In the genomic region with DNA sequence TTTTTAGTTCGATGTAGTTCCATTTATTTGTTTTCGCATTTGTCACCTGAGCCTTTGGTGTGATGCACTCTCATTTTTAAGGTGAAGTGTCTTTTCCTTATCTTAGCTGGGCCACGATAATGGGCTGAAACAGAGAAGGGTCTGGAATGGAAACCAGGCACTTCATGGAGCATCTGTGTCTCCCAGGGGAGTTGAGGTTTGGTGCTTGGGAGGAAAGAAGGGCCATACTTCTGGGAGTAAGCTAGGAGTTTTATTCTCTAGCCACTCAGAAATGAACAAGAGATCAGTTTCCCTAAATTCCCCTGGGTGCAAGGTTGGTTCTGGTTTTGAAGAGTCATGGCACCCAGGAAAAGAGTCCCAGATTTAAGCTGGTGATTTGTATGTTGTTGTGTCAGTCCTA, we compare ENCODE assay signal across 24 cellular contexts.
"Had no signal": no experiment of that assay in that cellular context is flagged by ENCODE, and none has a peak within 500 bp of the region (broad histone marks: within the 10 kb centered on the region; RNA-seq: fewer than 3 reads in every experiment).

No MANE protein-coding gene starts in this region.

- H3K36me3 Mint-ChIP-seq: natural killer cell had no signal

- H3K27ac Mint-ChIP-seq: memory B cell; natural killer cell; progenitor cell of endocrine pancreas; stimulated activated naive CD8-positive, alpha-beta T cell treated with anti-CD3 and anti-CD28 coated beads, Interleukin-15, amount 100 ng/mL, for 72 hours had no signal

- H3K27ac ChIP-seq: coronary artery, esophagus squamous epithelium, neutrophil, parathyroid adenoma, suprapubic skin, transverse colon, vagina had no signal

- H3K4me1 ChIP-seq: esophagus squamous epithelium, parathyroid adenoma, suprapubic skin, transverse colon, vagina had no signal

- H3K27me3 ChIP-seq: esophagus squamous epithelium, neutrophil, suprapubic skin, transverse colon, vagina had no signal

- H3K4me1 Mint-ChIP-seq: natural killer cell had no signal

- H3K4me3 Mint-ChIP-seq: memory B cell; natural killer cell; neural crest cell; stimulated activated naive CD8-positive, alpha-beta T cell treated with anti-CD3 and anti-CD28 coated beads, Interleukin-15, amount 100 ng/mL, for 72 hours had no signal

- H3K9me3 ChIP-seq: esophagus squamous epithelium, neutrophil, suprapubic skin, transverse colon, vagina had no signal

- H3K4me3 ChIP-seq: coronary artery, esophagus squamous epithelium, lung, smooth muscle cell, suprapubic skin, transverse colon, vagina had no signal

- H3K36me3 ChIP-seq: esophagus squamous epithelium, neutrophil, suprapubic skin, transverse colon, vagina had no signal

- DNase-seq: dermis blood vessel endothelial cell; effector memory CD4-positive, alpha-beta T cell; esophagus squamous epithelium; kidney; natural killer cell; stimulated activated CD4-positive, alpha-beta T cell treated with anti-CD3 and anti-CD28 coated beads, Interleukin-12 subunit alpha, Interleukin-12 subunit beta, amount 100 ng/mL, for 4 hours; stimulated activated CD4-positive, alpha-beta T cell treated with anti-CD3 and anti-CD28 coated beads, Interleukin-1b, Interleukin-23, amount 100 ng/mL, for 48 hours; stimulated activated CD4-positive, alpha-beta T cell treated with anti-CD3 and anti-CD28 coated beads, Interleukin-4, amount 100 ng/mL, for 1 hour; stimulated activated CD8-positive, alpha-beta memory T cell treated with anti-CD3 and anti-CD28 coated beads, Interleukin-4, amount 100 ng/mL, for 48 hours; stimulated activated naive CD4-positive, alpha-beta T cell; stimulated activated naive CD8-positive, alpha-beta T cell treated with anti-CD3 and anti-CD28 coated beads, Interleukin-15, amount 100 ng/mL, for 72 hours; transverse colon had no signal

- H3K9me3 Mint-ChIP-seq: memory B cell; natural killer cell; neural crest cell; stimulated activated naive CD8-positive, alpha-beta T cell treated with anti-CD3 and anti-CD28 coated beads, Interleukin-15, amount 100 ng/mL, for 72 hours had no signal

- ATAC-seq: left lobe of liver; natural killer cell; sciatic nerve; stimulated activated naive CD8-positive, alpha-beta T cell treated with anti-CD3 and anti-CD28 coated beads, Interleukin-15, amount 100 ng/mL, for 72 hours had no signal

- H3K27me3 Mint-ChIP-seq: memory B cell; stimulated activated naive CD8-positive, alpha-beta T cell treated with anti-CD3 and anti-CD28 coated beads, Interleukin-15, amount 100 ng/mL, for 72 hours had no signal
